Comparison of ENCODE assay signal across 11 cellular contexts in genomic region chr19:655691-656090, GRCh38. TPM values are rescaled to one million over a fixed set of nuclear protein-coding genes. Genes with fewer than 3 reads are reported as not detected.
DNase-seq lines count a peak whose midpoint lies in the region; ATAC-seq, FAIRE-seq and TF ChIP-seq lines count a peak whose summit lies in the region.
"Had no signal": no experiment of that assay in that cellular context is flagged by ENCODE, and none has a peak within 500 bp of the region (broad histone marks: within the 10 kb centered on the region; RNA-seq: fewer than 3 reads in every experiment).

No MANE protein-coding gene starts in this region.

- H3K4me3 Mint-ChIP-seq in CD4-positive, CD25-positive, alpha-beta regulatory T cell, result peak overlapping the region; percentile 44 to 81 (median 80)
- H3K4me3 Mint-ChIP-seq in activated T-helper 1 cell treated with anti-CD3 and anti-CD28 coated beads, Interleukin-12 subunit alpha, Interleukin-12 subunit beta, Interleukin-2, Interleukin-4 antibody, amounts not matched to agents 30 ng/mL and 10 ng/mL and 1 ng/mL, durations not matched to agents 14 hours and 24 hours and 36 hours, result no peak overlapping the region

- peaks cover 58% of the 10 kb centered on the region for H3K4me1 ChIP-seq in CD4-positive, CD25-positive, alpha-beta regulatory T cell (ENCODE audit: control insufficient read depth, insufficient read depth, low read length, poor library complexity, severe bottlenecking)

- peaks cover 9% of the 10 kb centered on the region for H3K36me3 Mint-ChIP-seq in CD4-positive, CD25-positive, alpha-beta regulatory T cell
- peaks cover 9% of the 10 kb centered on the region for H3K36me3 Mint-ChIP-seq in activated T-helper 1 cell treated with anti-CD3 and anti-CD28 coated beads, Interleukin-12 subunit alpha, Interleukin-12 subunit beta, Interleukin-2, Interleukin-4 antibody, amounts not matched to agents 30 ng/mL and 10 ng/mL and 1 ng/mL, durations not matched to agents 14 hours and 24 hours and 36 hours (ENCODE audit: low read depth)

- peaks cover 4% of the 10 kb centered on the region for H3K27me3 Mint-ChIP-seq in CD4-positive, CD25-positive, alpha-beta regulatory T cell
- no peaks in the 10 kb centered on the region for H3K27me3 Mint-ChIP-seq in activated T-helper 1 cell treated with anti-CD3 and anti-CD28 coated beads, Interleukin-12 subunit alpha, Interleukin-12 subunit beta, Interleukin-2, Interleukin-4 antibody, amounts not matched to agents 30 ng/mL and 10 ng/mL and 1 ng/mL, durations not matched to agents 14 hours and 24 hours and 36 hours (ENCODE audit: insufficient read depth)

- no peak for DNase-seq in CD4-positive, CD25-positive, alpha-beta regulatory T cell
- DNase-seq in bronchial epithelial cell (ENCODE audit: low read depth), result no peak
- no peak for DNase-seq in NAMALWA (ENCODE audit: low spot score)
- no peak for DNase-seq in activated T-helper 1 cell treated with anti-CD3 and anti-CD28 coated beads, Interleukin-12 subunit alpha, Interleukin-12 subunit beta, Interleukin-2, Interleukin-4 antibody, amounts not matched to agents 30 ng/mL and 10 ng/mL and 1 ng/mL, durations not matched to agents 14 hours and 24 hours and 36 hours (ENCODE audit: low spot score)
- DNase-seq: DND-41, ovary had no signal

- peak; percentile 47 for FAIRE-seq in bronchial epithelial cell (lab: Jason Lieb, UNC)
- FAIRE-seq: GM19239 had no signal

- no peak overlapping the region for H3K4me3 ChIP-seq in CD4-positive, CD25-positive, alpha-beta regulatory T cell (ENCODE audit: low read depth, low read length)
- H3K4me3 ChIP-seq in bronchial epithelial cell (ENCODE audit: low read depth, low read length), result no peak overlapping the region
- H3K4me3 ChIP-seq: ovary had no signal

- no peaks in the 10 kb centered on the region for H3K9me3 ChIP-seq in CD4-positive, CD25-positive, alpha-beta regulatory T cell (ENCODE audit: control insufficient read depth in 2 of 2, low read length in 2 of 2)
- H3K9me3 ChIP-seq: ovary had no signal

- no peak for TF ChIP-seq CTCF in bronchial epithelial cell (IDR thresholded peaks at IDR 0.05; ENCODE audit: insufficient read depth, low read length, severe bottlenecking)

- no peaks in the 10 kb centered on the region for H3K9me3 Mint-ChIP-seq in CD4-positive, CD25-positive, alpha-beta regulatory T cell
- no peaks in the 10 kb centered on the region for H3K9me3 Mint-ChIP-seq in activated T-helper 1 cell treated with anti-CD3 and anti-CD28 coated beads, Interleukin-12 subunit alpha, Interleukin-12 subunit beta, Interleukin-2, Interleukin-4 antibody, amounts not matched to agents 30 ng/mL and 10 ng/mL and 1 ng/mL, durations not matched to agents 14 hours and 24 hours and 36 hours
- H3K9me3 Mint-ChIP-seq: activated T-helper 2 cell treated with anti-CD3 and anti-CD28 coated beads, Interferon-gamma antibody, Interleukin-2, Interleukin-4, amounts not matched to agents 10 μg/mL and 5 μg/mL and 100 μg/mL, durations not matched to agents 14 hours and 24 hours and 36 hours had no signal

- peaks cover 0 to 62% (median 15%) of the 10 kb centered on the region in 4 donors for H3K4me1 Mint-ChIP-seq in CD4-positive, CD25-positive, alpha-beta regulatory T cell
- peaks cover 9% of the 10 kb centered on the region for H3K4me1 Mint-ChIP-seq in activated T-helper 1 cell treated with anti-CD3 and anti-CD28 coated beads, Interleukin-12 subunit alpha, Interleukin-12 subunit beta, Interleukin-2, Interleukin-4 antibody, amounts not matched to agents 30 ng/mL and 10 ng/mL and 1 ng/mL, durations not matched to agents 14 hours and 24 hours and 36 hours (ENCODE audit: low read depth)

- H3K27ac Mint-ChIP-seq in CD4-positive, CD25-positive, alpha-beta regulatory T cell, result peak overlapping the region in 2 of 3 donors; percentile 58 to 78
- H3K27ac Mint-ChIP-seq in activated T-helper 1 cell treated with anti-CD3 and anti-CD28 coated beads, Interleukin-12 subunit alpha, Interleukin-12 subunit beta, Interleukin-2, Interleukin-4 antibody, amounts not matched to agents 30 ng/mL and 10 ng/mL and 1 ng/mL, durations not matched to agents 14 hours and 24 hours and 36 hours, result no peak overlapping the region
- H3K27ac Mint-ChIP-seq: activated T-helper 2 cell treated with anti-CD3 and anti-CD28 coated beads, Interferon-gamma antibody, Interleukin-2, Interleukin-4, amounts not matched to agents 10 μg/mL and 5 μg/mL and 100 μg/mL, durations not matched to agents 14 hours and 24 hours and 36 hours had no signal

- peaks cover 43% of the 10 kb centered on the region for H3K36me3 ChIP-seq in CD4-positive, CD25-positive, alpha-beta regulatory T cell (ENCODE audit: control insufficient read depth, insufficient read depth, low read length)
- H3K36me3 ChIP-seq in bronchial epithelial cell (ENCODE audit: control insufficient read depth, insufficient read depth, low read length), result peaks cover 34% of the 10 kb centered on the region
- H3K36me3 ChIP-seq: ovary had no signal

- no peaks in the 10 kb centered on the region for H3K27me3 ChIP-seq in CD4-positive, CD25-positive, alpha-beta regulatory T cell (ENCODE audit: control insufficient read depth, insufficient read depth, low read length)
- H3K27me3 ChIP-seq in bronchial epithelial cell (ENCODE audit: control insufficient read depth, insufficient read depth, low read length), result no peaks in the 10 kb centered on the region
- H3K27me3 ChIP-seq: ovary had no signal

- intact Hi-C loops in activated T-helper 1 cell treated with anti-CD3 and anti-CD28 coated beads, Interleukin-12 subunit alpha, Interleukin-12 subunit beta, Interleukin-2, Interleukin-4 antibody, amounts not matched to agents 30 ng/mL and 10 ng/mL and 1 ng/mL, durations not matched to agents 14 hours and 24 hours and 36 hours (cut with micrococcal nuclease), result no loop called here

- H3K27ac ChIP-seq in CD4-positive, CD25-positive, alpha-beta regulatory T cell (ENCODE audit: insufficient read depth, low read length, poor library complexity, severe bottlenecking), result peak overlapping the region; percentile 1
- H3K27ac ChIP-seq: epithelial cell of prostate, ovary had no signal

- no peak for ATAC-seq in CD4-positive, CD25-positive, alpha-beta regulatory T cell (ENCODE audit: low read depth in 2 of 2)

RNA-seq across cellular contexts. Expression of gene RNF126, which starts 7.3 kb away (rescaled TPM):
- total RNA-seq in CD4-positive, CD25-positive, alpha-beta regulatory T cell, result 124 TPM
- polyA plus RNA-seq in CD4-positive, CD25-positive, alpha-beta regulatory T cell, result 10 to 100 TPM; 57.2 to 80.8 (median 76.9) TPM
- 28.3 and 42.6 TPM in 2 replicates for total RNA-seq in bronchial epithelial cell
- 107 and 110 TPM in 2 replicates for total RNA-seq in activated T-helper 1 cell treated with anti-CD3 and anti-CD28 coated beads, Interleukin-12 subunit alpha, Interleukin-12 subunit beta, Interleukin-2, Interleukin-4 antibody, amounts not matched to agents 30 ng/mL and 10 ng/mL and 1 ng/mL, durations not matched to agents 14 hours and 24 hours and 36 hours

RNA-seq across cellular contexts. Expression of gene FGF22, which starts 16.0 kb away (rescaled TPM):
- total RNA-seq in CD4-positive, CD25-positive, alpha-beta regulatory T cell, result 0.81 TPM
- under 1 TPM in 1 of 4 donors, not detected in 3; 0.17 TPM for polyA plus RNA-seq in CD4-positive, CD25-positive, alpha-beta regulatory T cell
- total RNA-seq in bronchial epithelial cell, result not detected in 2 replicates
- total RNA-seq in activated T-helper 1 cell treated with anti-CD3 and anti-CD28 coated beads, Interleukin-12 subunit alpha, Interleukin-12 subunit beta, Interleukin-2, Interleukin-4 antibody, amounts not matched to agents 30 ng/mL and 10 ng/mL and 1 ng/mL, durations not matched to agents 14 hours and 24 hours and 36 hours, result not detected in 2 replicates
- total RNA-seq: activated T-helper 2 cell treated with anti-CD3 and anti-CD28 coated beads, Interferon-gamma antibody, Interleukin-2, Interleukin-4, amounts not matched to agents 10 μg/mL and 5 μg/mL and 100 μg/mL, durations not matched to agents 14 hours and 24 hours and 36 hours; cardiac septum had no signal
- polyA plus RNA-seq: liver had no signal

RNA-seq across cellular contexts. Expression of gene FSTL3, which starts 20.5 kb away (rescaled TPM):
- 0.64 TPM for total RNA-seq in CD4-positive, CD25-positive, alpha-beta regulatory T cell
- 1 to 10 TPM in 1 of 4 donors, under 1 TPM in 3; 0.55 to 2.1 (median 0.71) TPM for polyA plus RNA-seq in CD4-positive, CD25-positive, alpha-beta regulatory T cell
- 80.6 and 143 TPM in 2 replicates for total RNA-seq in bronchial epithelial cell
- 5.5 and 5.6 TPM in 2 replicates for total RNA-seq in activated T-helper 1 cell treated with anti-CD3 and anti-CD28 coated beads, Interleukin-12 subunit alpha, Interleukin-12 subunit beta, Interleukin-2, Interleukin-4 antibody, amounts not matched to agents 30 ng/mL and 10 ng/mL and 1 ng/mL, durations not matched to agents 14 hours and 24 hours and 36 hours

RNA-seq across cellular contexts. Expression of gene POLRMT, which starts 22.4 kb away (rescaled TPM):
- 62.9 TPM for total RNA-seq in CD4-positive, CD25-positive, alpha-beta regulatory T cell
- polyA plus RNA-seq in CD4-positive, CD25-positive, alpha-beta regulatory T cell, result 10 to 100 TPM; 25.4 to 38.1 (median 34.1) TPM
- 27.5 and 29.0 TPM in 2 replicates for total RNA-seq in bronchial epithelial cell
- 103 and 104 TPM in 2 replicates for total RNA-seq in activated T-helper 1 cell treated with anti-CD3 and anti-CD28 coated beads, Interleukin-12 subunit alpha, Interleukin-12 subunit beta, Interleukin-2, Interleukin-4 antibody, amounts not matched to agents 30 ng/mL and 10 ng/mL and 1 ng/mL, durations not matched to agents 14 hours and 24 hours and 36 hours

RNA-seq across cellular contexts. Expression of gene PRSS57, which starts 39.6 kb away (rescaled TPM):
- 3.3 TPM for total RNA-seq in CD4-positive, CD25-positive, alpha-beta regulatory T cell
- polyA plus RNA-seq in CD4-positive, CD25-positive, alpha-beta regulatory T cell, result not detected
- not detected in 2 replicates for total RNA-seq in bronchial epithelial cell
- total RNA-seq in activated T-helper 1 cell treated with anti-CD3 and anti-CD28 coated beads, Interleukin-12 subunit alpha, Interleukin-12 subunit beta, Interleukin-2, Interleukin-4 antibody, amounts not matched to agents 30 ng/mL and 10 ng/mL and 1 ng/mL, durations not matched to agents 14 hours and 24 hours and 36 hours, result not detected in 2 replicates
- total RNA-seq: activated T-helper 2 cell treated with anti-CD3 and anti-CD28 coated beads, Interferon-gamma antibody, Interleukin-2, Interleukin-4, amounts not matched to agents 10 μg/mL and 5 μg/mL and 100 μg/mL, durations not matched to agents 14 hours and 24 hours and 36 hours; cardiac septum had no signal

Comparison
In these comparisons a context has a peak if more than half of its experiments do, and no peak if none do; other contexts are left out.
1. RNA of gene FSTL3, which starts 20.5 kb away (total RNA-seq): 80.6 to 143 TPM in bronchial epithelial cell; 5.5 to 5.6 TPM in activated T-helper 1 cell treated with anti-CD3 and anti-CD28 coated beads, Interleukin-12 subunit alpha, Interleukin-12 subunit beta, Interleukin-2, Interleukin-4 antibody, amounts not matched to agents 30 ng/mL and 10 ng/mL and 1 ng/mL, durations not matched to agents 14 hours and 24 hours and 36 hours and 0.64 TPM in CD4-positive, CD25-positive, alpha-beta regulatory T cell (single experiment); every median in the first group is over 10 times any median in the second.